In the genomic region with DNA sequence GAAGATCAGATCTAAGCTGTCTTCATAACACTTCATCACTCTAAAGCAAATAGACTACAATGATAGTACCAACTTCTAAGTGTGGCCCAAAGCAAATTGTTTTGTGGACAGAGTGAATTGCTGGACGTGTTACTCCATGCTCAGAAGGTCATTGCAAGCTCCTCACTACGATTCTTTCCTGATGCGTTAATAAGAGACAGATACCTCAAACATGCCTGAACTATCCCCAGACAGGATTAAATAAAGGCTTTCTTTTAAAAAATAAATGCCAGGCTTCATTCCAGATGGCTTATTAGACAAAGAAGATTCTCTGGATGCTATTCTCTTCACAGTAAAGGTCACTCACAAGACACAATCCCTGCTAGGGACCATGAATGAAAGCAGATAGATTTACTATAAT, we compare ENCODE assay signal across 22 cellular contexts.
"Had no signal": no experiment of that assay in that cellular context is flagged by ENCODE, and none has a peak within 500 bp of the region (broad histone marks: within the 10 kb centered on the region; RNA-seq: fewer than 3 reads in every experiment).

No MANE protein-coding gene starts in this region.

- H3K9ac ChIP-seq: parathyroid adenoma had no signal

- H3K9me3 ChIP-seq: psoas muscle, thoracic aorta, upper lobe of left lung had no signal

- H3K36me3 Mint-ChIP-seq: natural killer cell; stimulated activated naive B cell treated with anti-CD40 and anti-IgM and Interleukin-4, amounts not matched to agents 10 μg/mL and 1 μg/mL and 100 μg/mL, for 72 hours had no signal

- H3K4me3 Mint-ChIP-seq: effector memory CD8-positive, alpha-beta T cell; natural killer cell; stimulated activated naive B cell treated with anti-CD40 and anti-IgM and Interleukin-4, amounts not matched to agents 10 μg/mL and 1 μg/mL and 100 μg/mL, for 72 hours; stimulated activated naive CD8-positive, alpha-beta T cell treated with anti-CD3 and anti-CD28 coated beads, Interleukin-15, Interleukin-2, amounts not matched to agents 100 ng/mL and 50 ng/mL, for 24 hours had no signal

- H3K36me3 ChIP-seq: heart right ventricle, left lung, sigmoid colon, spleen, thoracic aorta, tibial nerve, upper lobe of left lung had no signal

- H3K27me3 ChIP-seq: heart right ventricle, left lung, sigmoid colon, spleen, tibial nerve, upper lobe of left lung had no signal

- H3K4me1 ChIP-seq: heart right ventricle, left lung, parathyroid adenoma, psoas muscle, sigmoid colon, spleen, tibial nerve, upper lobe of left lung had no signal

- H3K27ac Mint-ChIP-seq: effector memory CD8-positive, alpha-beta T cell; natural killer cell; stimulated activated naive B cell treated with anti-CD40 and anti-IgM and Interleukin-4, amounts not matched to agents 10 μg/mL and 1 μg/mL and 100 μg/mL, for 72 hours; stimulated activated naive CD8-positive, alpha-beta T cell treated with anti-CD3 and anti-CD28 coated beads, Interleukin-15, Interleukin-2, amounts not matched to agents 100 ng/mL and 50 ng/mL, for 24 hours had no signal

- H3K27me3 Mint-ChIP-seq: effector memory CD8-positive, alpha-beta T cell; stimulated activated naive B cell treated with anti-CD40 and anti-IgM and Interleukin-4, amounts not matched to agents 10 μg/mL and 1 μg/mL and 100 μg/mL, for 72 hours; stimulated activated naive CD8-positive, alpha-beta T cell treated with anti-CD3 and anti-CD28 coated beads, Interleukin-15, Interleukin-2, amounts not matched to agents 100 ng/mL and 50 ng/mL, for 24 hours had no signal

- H3K27ac ChIP-seq: coronary artery, heart right ventricle, left lung, parathyroid adenoma, psoas muscle, sigmoid colon, spleen, thoracic aorta, tibial nerve, upper lobe of left lung had no signal

- H3K79me2 ChIP-seq: parathyroid adenoma had no signal

- H2AFZ ChIP-seq: parathyroid adenoma had no signal

- H3K4me1 Mint-ChIP-seq: natural killer cell; stimulated activated naive B cell treated with anti-CD40 and anti-IgM and Interleukin-4, amounts not matched to agents 10 μg/mL and 1 μg/mL and 100 μg/mL, for 72 hours had no signal

- H3K4me3 ChIP-seq: coronary artery, heart right ventricle, left lung, psoas muscle, sigmoid colon, spleen, thoracic aorta, tibial nerve, upper lobe of left lung had no signal

- DNase-seq: effector memory CD8-positive, alpha-beta T cell; foreskin fibroblast; glutamatergic neuron; heart right ventricle; hippocampal formation; left cardiac atrium; left lung; natural killer cell; occipital lobe; psoas muscle; right cardiac atrium; sigmoid colon; spleen; stimulated activated CD4-positive, alpha-beta T cell treated with anti-CD3 and anti-CD28 coated beads, Interleukin-4, amount 100 ng/mL, for 4 hours; stimulated activated naive B cell treated with anti-CD40 and anti-IgM and Interleukin-4, amounts not matched to agents 10 μg/mL and 1 μg/mL and 100 μg/mL, for 72 hours; upper lobe of left lung had no signal

- ATAC-seq: effector memory CD8-positive, alpha-beta T cell; esophagus mucosa; heart right ventricle; left cardiac atrium; left lung; natural killer cell; psoas muscle; right cardiac atrium; stimulated activated naive B cell treated with anti-CD40 and anti-IgM and Interleukin-4, amounts not matched to agents 10 μg/mL and 1 μg/mL and 100 μg/mL, for 72 hours had no signal
